In the genomic region with DNA sequence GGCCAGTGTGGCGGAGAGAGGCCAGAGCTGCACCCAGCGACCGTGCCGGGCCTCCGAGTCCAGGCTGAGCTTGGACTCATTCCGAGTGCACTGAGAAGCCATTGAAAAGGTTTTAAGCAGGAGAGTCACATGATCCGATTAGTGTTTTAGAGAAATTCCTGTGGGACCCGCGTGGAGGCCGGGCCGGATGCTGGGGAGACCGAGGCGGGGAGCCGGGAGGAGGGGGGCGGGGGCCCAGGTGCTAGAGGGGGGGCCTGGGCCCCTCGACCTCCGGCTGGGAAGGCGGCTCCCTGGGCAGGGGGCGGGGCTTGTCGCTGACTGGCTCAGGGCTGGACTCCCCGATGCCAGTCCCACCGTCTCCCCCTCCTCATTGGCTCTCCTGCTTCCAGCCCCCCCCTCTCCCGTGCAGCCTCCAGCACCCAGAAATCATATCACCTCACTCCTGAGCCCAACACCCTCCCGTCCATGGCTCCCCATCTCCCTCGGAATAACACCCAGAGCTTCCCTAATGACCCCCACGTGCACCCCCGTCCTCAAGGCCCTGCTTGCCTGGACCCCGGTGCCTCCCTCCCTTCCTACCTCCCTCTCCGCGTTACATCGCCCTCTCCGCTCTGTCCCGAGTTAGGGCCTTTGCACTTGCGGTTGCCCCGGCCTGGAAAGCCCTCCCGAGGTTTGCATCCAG, we compare ENCODE assay signal across 8 cellular contexts. TPM values are rescaled to one million over a fixed set of nuclear protein-coding genes. Genes with fewer than 3 reads are reported as not detected.
DNase-seq lines count a peak whose midpoint lies in the region; ATAC-seq and TF ChIP-seq lines count a peak whose summit lies in the region.

No MANE protein-coding gene starts in this region.

- H3K9ac ChIP-seq in IMR-90 (ENCODE audit: low read depth, low read length) (peak overlapping the region; percentile 43), colonic mucosa (ENCODE audit: low read depth in 2 of 2, low read length in 2 of 2) (no peak overlapping the region)

- dilution Hi-C loops in IMR-90 (cut with HindIII; ENCODE audit: low sequenced_read_pairs, unreplicated experiment): no loop called here

- H3K4me3 ChIP-seq in IMR-90 (ENCODE audit: insufficient read depth, low read depth, low read length) (peak overlapping the region; percentile 34), colonic mucosa (peak overlapping the region; percentile 4)

- no peak for TF ChIP-seq CTCF in IMR-90 (conservative IDR thresholded peaks at IDR 0.05; ENCODE audit: low read depth, low read length)
- no peak for TF ChIP-seq CTCF in colonic mucosa (IDR thresholded peaks at IDR 0.05)

- peak overlapping the region; percentile 79 to 82 for H3K27ac Mint-ChIP-seq in T-cell

- H2BK120ac ChIP-seq in IMR-90 (ENCODE audit: low read depth, low read length): peak overlapping the region; percentile 73; the same call in 1 of the 2 replicates

- H2AFZ ChIP-seq in IMR-90 (replicated peaks; ENCODE audit: low read length, poor library complexity): peak overlapping the region; percentile 95

- TF ChIP-seq POLR2A in IMR-90 (IDR thresholded peaks at IDR 0.05; ENCODE audit: low read depth, low read length): no peak

- peak overlapping the region; percentile 74 to 95 for H4K8ac ChIP-seq in IMR-90 (ENCODE audit: low read depth in 2 of 2, low read length in 2 of 2)

- H3K27me3 Mint-ChIP-seq in T-cell: peaks cover 0 to 2% of the 10 kb centered on the region in 2 donors

- peak overlapping the region; percentile 94 for H4K5ac ChIP-seq in IMR-90 (ENCODE audit: low read depth, low read length)

- peak overlapping the region; percentile 77 to 83 (median 82) for H3K4me3 Mint-ChIP-seq in T-cell

- peaks cover 32 to 46% (median 38%) of the 10 kb centered on the region in 3 donors for H3K4me1 Mint-ChIP-seq in T-cell

- no peak overlapping the region for H3K56ac ChIP-seq in IMR-90 (ENCODE audit: extremely low read depth, insufficient read depth, low read length)

- peak; percentile 88 for ATAC-seq in IMR-90 (ENCODE audit: low read depth)
- ATAC-seq in T-cell (replicated peaks in 1 of 4): peak; percentile 36 to 59 (median 42)
- ATAC-seq in left colon: peak; percentile 7
- no peak for ATAC-seq in GM21717 (IDR thresholded peaks at IDR 0.05; ENCODE audit: unreplicated experiment)

- H3K27me3 ChIP-seq in IMR-90 (ENCODE audit: control insufficient read depth, insufficient read depth, low read length) (no peaks in the 10 kb centered on the region), colonic mucosa (no peaks in the 10 kb centered on the region)

- TF ChIP-seq RAD21 in IMR-90 (IDR thresholded peaks at IDR 0.05; ENCODE audit: low read length): no peak

- H2AK9ac ChIP-seq in IMR-90 (replicated peaks; ENCODE audit: low read depth, low read length, poor library complexity): peak overlapping the region; percentile 22

- H4K20me1 ChIP-seq in IMR-90 (ENCODE audit: insufficient read depth, low read length): no peaks in the 10 kb centered on the region

- H3K4me1 ChIP-seq in IMR-90 (ENCODE audit: control insufficient read depth, insufficient read depth, low read length) (peaks cover 14% of the 10 kb centered on the region), colonic mucosa (peaks cover 10% of the 10 kb centered on the region)

- peak overlapping the region; percentile 59; the same call in 1 of the 2 replicates for H2BK20ac ChIP-seq in IMR-90 (ENCODE audit: low read depth, low read length)

- peak overlapping the region; percentile 32; the same call in 1 of the 2 replicates for H2AK5ac ChIP-seq in IMR-90 (ENCODE audit: low read depth, low read length)

- H3K23ac ChIP-seq in IMR-90 (ENCODE audit: low read depth, low read length): peak overlapping the region; percentile 62

- 6% methylated on average over 21 of the region's 36 CpGs; no CpG with 5 or more reads in 1 of the 2 experiments for WGBS in IMR-90 (ENCODE audit: extremely low coverage in 2 of 2, insufficient read length in 1 of 2), 2 experiments

- peak overlapping the region; percentile 45 for H3K18ac ChIP-seq in IMR-90 (ENCODE audit: low read depth, low read length)

- in situ Hi-C loops in IMR-90 (cut with MboI; ENCODE audit: low sequenced_read_pairs): no loop called here

- peak overlapping the region; percentile 92 for H3K4me2 ChIP-seq in IMR-90 (ENCODE audit: low read depth, low read length)

- peak in 12 of 14 donors; percentile 17 to 71 (median 47) for DNase-seq in C1 segment of cervical spinal cord (lab: John Stamatoyannopoulos, UW)
- DNase-seq in IMR-90: peak; percentile 63
- DNase-seq in T-cell: peak in 18 of 34 experiments; percentile 4 to 53 (median 36)
- DNase-seq in colonic mucosa: peak; percentile 45
- DNase-seq in left colon: peak; percentile 66 to 72
- peak; percentile 58 for DNase-seq in stimulated activated CD4-positive, alpha-beta T cell treated with anti-CD3 and anti-CD28 coated beads, Interleukin-4, amount 100 ng/mL, for 24 hours
- no peak for DNase-seq in NCI-H1694 treated with DMSO at 0.1 percent for 48 hours (lab: John Stamatoyannopoulos, UW)

- H2BK15ac ChIP-seq in IMR-90 (ENCODE audit: low read depth, low read length): peak overlapping the region; percentile 16; the same call in 1 of the 3 replicates

- no TSS peak for BruUV-seq in IMR-90 (replicated peaks; lab: Mats Ljungman, UMichigan)

- H4K91ac ChIP-seq in IMR-90 (ENCODE audit: insufficient read depth, low read depth, low read length): peak overlapping the region; percentile 66

- H3K4ac ChIP-seq in IMR-90 (ENCODE audit: low read depth, low read length): peak overlapping the region; percentile 88

- peak overlapping the region; percentile 88 for H3K14ac ChIP-seq in IMR-90 (replicated peaks; ENCODE audit: low read depth, low read length)

- POLR2A ChIA-PET in IMR-90 (lab: Charles Lee; ENCODE audit: unreplicated experiment) (interaction anchor here (0.6 kb wide), 1 partner anchor 14 kb away, joined by 3 read pairs; a partner anchor contains a TSS), T-cell (lab: Charles Lee) (interaction anchor here in 1 of 2 donors (0.6 kb wide), 1 partner anchor 15 kb away, joined by 5 read pairs; no protein-coding TSS in a partner anchor)

- no peaks in the 10 kb centered on the region for H3K9me3 Mint-ChIP-seq in T-cell

- intact Hi-C loops in IMR-90 (cut with micrococcal nuclease) (no loop called here), colonic mucosa (cut with DNase I) (loop anchor here (5.0 kb wide), 1 partner anchor 33 kb away; no protein-coding TSS in a partner anchor), left colon (cut with DNase I, micrococcal nuclease) (no loop called here)

- no peaks in the 10 kb centered on the region for H3K9me3 ChIP-seq in IMR-90 (ENCODE audit: control insufficient read depth, insufficient read depth, low read length)
- H3K9me3 ChIP-seq in colonic mucosa: no peaks in the 10 kb centered on the region

- H3K36me3 Mint-ChIP-seq in T-cell: no peaks in the 10 kb centered on the region

- H3K27ac ChIP-seq in IMR-90 (ENCODE audit: insufficient read depth, low read length): peak overlapping the region; percentile 76
- H3K27ac ChIP-seq in colonic mucosa: no peak overlapping the region

- peaks cover 10% of the 10 kb centered on the region for H3K9me1 ChIP-seq in IMR-90 (ENCODE audit: insufficient read depth, low read length)

- H2BK5ac ChIP-seq in IMR-90 (ENCODE audit: low read depth, low read length, poor library complexity, severe bottlenecking): peak overlapping the region; percentile 22

- H3K36me3 ChIP-seq in IMR-90 (ENCODE audit: control insufficient read depth, insufficient read depth, low read length): no peaks in the 10 kb centered on the region
- H3K36me3 ChIP-seq in colonic mucosa: no peaks in the 10 kb centered on the region

- H3K79me1 ChIP-seq in IMR-90 (ENCODE audit: low read depth in 1 of 2, low read length in 2 of 2): peaks cover 0 to 12% of the 10 kb centered on the region in 2 experiments; a peak in 2 of 4 replicates

- CTCF ChIA-PET in IMR-90 (lab: Yijun Ruan, JAX) (interaction anchor here (1.4 kb wide), 1 partner anchor 119 kb away, joined by 3 read pairs; no protein-coding TSS in a partner anchor), T-cell (lab: Charles Lee) (interaction anchor here in 1 of 2 donors (0.6 kb wide), 1 partner anchor 62 kb away, joined by 3 read pairs; a partner anchor contains a TSS)

RNA-seq across cellular contexts. Expression of a gene that starts 5.2 kb away (rescaled TPM):
- 0.54 and 0.83 TPM in 2 replicates for total RNA-seq in IMR-90 (2012; rRNA removed)
- 9.0 and 10.7 TPM in 2 replicates for polyA plus RNA-seq in IMR-90 (2012; rRNA removed)
- 4.6 and 9.6 TPM in 2 replicates for polyA plus RNA-seq in IMR-90 (2012; cell fraction: cytosol; rRNA removed)
- 19.0 and 30.7 TPM in 2 replicates for polyA plus RNA-seq in IMR-90 (2012; cell fraction: nucleus; rRNA removed; ENCODE audit: low replicate concordance)
- 10 to 100 TPM in 3 of 5 donors, 1 to 10 TPM in 2; 5.4 to 13.3 (median 10.0) TPM for total RNA-seq in T-cell
- total RNA-seq in colonic mucosa: 1 to 10 TPM; 8.0 to 8.7 TPM
- total RNA-seq in left colon: 1 to 10 TPM; 5.3 to 7.3 TPM

RNA-seq across cellular contexts. Expression of a gene that starts 13.5 kb away (rescaled TPM):
- total RNA-seq in IMR-90 (2012; rRNA removed) (0.83 and 1.3 TPM in 2 replicates), T-cell (10 to 100 TPM in 4 of 5 donors, 1 to 10 TPM in 1; 9.8 to 27.7 (median 19.0) TPM), colonic mucosa (10 to 100 TPM; 12.2 to 14.5 TPM), left colon (10 to 100 TPM; 14.7 to 15.5 TPM)
- polyA plus RNA-seq in IMR-90 (2012; rRNA removed): 5.5 and 5.9 TPM in 2 replicates
- polyA plus RNA-seq in IMR-90 (2012; cell fraction: cytosol; rRNA removed): 3.6 and 5.0 TPM in 2 replicates
- polyA plus RNA-seq in IMR-90 (2012; cell fraction: nucleus; rRNA removed; ENCODE audit: low replicate concordance): 12.9 and 19.2 TPM in 2 replicates

RNA-seq across cellular contexts. Expression of a gene that starts 14.3 kb away (rescaled TPM):
- total RNA-seq in IMR-90 (2012; rRNA removed) (2.3 and 2.8 TPM in 2 replicates), T-cell (10 to 100 TPM; 14.9 to 42.2 (median 33.4) TPM), colonic mucosa (10 to 100 TPM; 30.4 to 33.9 TPM), left colon (10 to 100 TPM; 26.6 to 36.4 TPM)
- polyA plus RNA-seq in IMR-90 (2012; rRNA removed): 6.6 and 8.0 TPM in 2 replicates
- polyA plus RNA-seq in IMR-90 (2012; cell fraction: cytosol; rRNA removed): 6.2 and 14.1 TPM in 2 replicates
- polyA plus RNA-seq in IMR-90 (2012; cell fraction: nucleus; rRNA removed; ENCODE audit: low replicate concordance): 4.0 and 9.8 TPM in 2 replicates

RNA-seq across cellular contexts. Expression of a gene that starts 19.6 kb away (rescaled TPM):
- total RNA-seq in IMR-90 (2012; rRNA removed) (under 0.01 TPM in 2 replicates), T-cell (10 to 100 TPM; 16.3 to 29.4 (median 27.3) TPM), colonic mucosa (10 to 100 TPM; 12.9 to 13.1 TPM), left colon (10 to 100 TPM; 13.0 to 13.6 TPM)
- 4.6 and 6.3 TPM in 2 replicates for polyA plus RNA-seq in IMR-90 (2012; rRNA removed)
- 4.5 and 9.2 TPM in 2 replicates for polyA plus RNA-seq in IMR-90 (2012; cell fraction: cytosol; rRNA removed)
- polyA plus RNA-seq in IMR-90 (2012; cell fraction: nucleus; rRNA removed; ENCODE audit: low replicate concordance): 7.6 and 24.5 TPM in 2 replicates

RNA-seq across cellular contexts. Expression of a gene that starts 38.6 kb away (rescaled TPM):
- 2.5 TPM in 2 replicates for total RNA-seq in IMR-90 (2012; rRNA removed)
- 3.7 and 4.1 TPM in 2 replicates for polyA plus RNA-seq in IMR-90 (2012; rRNA removed)
- 3.2 and 4.1 TPM in 2 replicates for polyA plus RNA-seq in IMR-90 (2012; cell fraction: cytosol; rRNA removed)
- 9.5 and 20.0 TPM in 2 replicates for polyA plus RNA-seq in IMR-90 (2012; cell fraction: nucleus; rRNA removed; ENCODE audit: low replicate concordance)
- 10 to 100 TPM in 2 of 5 donors, 1 to 10 TPM in 3; 7.2 to 13.3 (median 8.2) TPM for total RNA-seq in T-cell
- total RNA-seq in colonic mucosa: 10 to 100 TPM in 1 of 2 donors, 1 to 10 TPM in 1; 9.9 to 10.2 TPM
- total RNA-seq in left colon: 10 to 100 TPM in 1 of 2 donors, 1 to 10 TPM in 1; 8.6 to 11.6 TPM
